Comparison of ENCODE assay signal across 13 cellular contexts in the genomic region with DNA sequence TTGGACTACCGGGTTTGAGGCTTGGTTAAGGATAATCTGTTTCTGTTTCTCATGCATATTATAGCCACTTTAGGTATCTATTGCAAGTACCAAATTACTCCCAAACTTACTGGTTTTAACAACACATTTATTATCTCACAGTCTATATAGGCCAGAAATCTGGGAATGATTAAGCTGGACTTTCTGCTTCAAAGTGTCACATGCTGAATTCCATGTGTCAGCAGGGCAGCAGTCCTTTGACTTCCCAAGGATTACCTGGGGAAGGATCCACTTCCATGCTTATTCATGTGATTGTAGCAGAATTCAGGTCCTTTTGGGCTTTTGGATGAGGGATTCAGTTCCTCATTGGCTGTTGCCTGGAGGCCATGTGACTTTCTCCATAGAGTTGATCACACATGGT.
A peak's percentile ranks its signal among the peaks of the same experiment; 100 is the strongest.
DNase-seq lines count a peak whose midpoint lies in the region; ATAC-seq and TF ChIP-seq lines count a peak whose summit lies in the region.
"Had no signal": no experiment of that assay in that cellular context is flagged by ENCODE, and none has a peak within 500 bp of the region (broad histone marks: within the 10 kb centered on the region; RNA-seq: fewer than 3 reads in every experiment).

No MANE protein-coding gene starts in this region.

- H3K9ac ChIP-seq in SK-N-SH: no peak overlapping the region
- H3K9ac ChIP-seq in trophoblast cell (ENCODE audit: low read length): peak overlapping the region; percentile 53

- TF ChIP-seq EP300 in SK-N-SH (IDR thresholded peaks at IDR 0.05; ENCODE audit: borderline replicate concordance in 1 of 2, low read depth in 1 of 2, low read length in 1 of 2): no peak

- H4K8ac ChIP-seq in trophoblast cell (ENCODE audit: low read depth, low read length): no peak overlapping the region

- no peak for TF ChIP-seq CTCF in SK-N-SH (IDR thresholded peaks at IDR 0.05)

- H4K12ac ChIP-seq in trophoblast cell (ENCODE audit: low read depth, low read length): no peak overlapping the region

- H2AFZ ChIP-seq in SK-N-SH (ENCODE audit: low read depth) (no peak overlapping the region), trophoblast cell (ENCODE audit: insufficient read depth, low read length, poor library complexity) (no peak overlapping the region)

- no peak overlapping the region for H2BK12ac ChIP-seq in trophoblast cell (ENCODE audit: low read length)

- no peaks in the 10 kb centered on the region for H4K20me1 ChIP-seq in SK-N-SH (ENCODE audit: insufficient read depth)

- DNase-seq in SK-N-SH (no peak), kidney tubule cell (ENCODE audit: low spot score) (peak; percentile 38), trophoblast cell (no peak), DMS 273 treated with DMSO at 0.1 percent for 48 hours (lab: John Stamatoyannopoulos, UW) (no peak)
- DNase-seq in activated naive CD4-positive, alpha-beta T cell (lab: John Stamatoyannopoulos, UW): no peak
- DNase-seq: Caco-2; CD8-positive, alpha-beta memory T cell; DMS53; GF-D8; H7 had no signal

- H3K18ac ChIP-seq in trophoblast cell (ENCODE audit: low read length): no peak overlapping the region

- no peaks in the 10 kb centered on the region for H3F3A ChIP-seq in SK-N-SH (replicated peaks; ENCODE audit: insufficient read depth)

- peaks cover 0 to 3% of the 10 kb centered on the region in 2 experiments; a peak in 2 of 4 replicates for H3K4me1 ChIP-seq in SK-N-SH (ENCODE audit: control insufficient read depth in 1 of 2, insufficient read depth in 2 of 2, low read depth in 1 of 2, low read length in 1 of 2)
- no peaks in the 10 kb centered on the region for H3K4me1 ChIP-seq in trophoblast cell (ENCODE audit: control insufficient read depth in 1 of 2, insufficient read depth in 2 of 2, low read length in 2 of 2)
- H3K4me1 ChIP-seq: Caco-2 had no signal

- H3K9me3 ChIP-seq in SK-N-SH: no peaks in the 10 kb centered on the region; the same call in 1 of the 2 replicates
- no peaks in the 10 kb centered on the region for H3K9me3 ChIP-seq in trophoblast cell (ENCODE audit: insufficient read depth, low read depth, low read length)
- H3K9me3 ChIP-seq: Caco-2 had no signal

- H2AK5ac ChIP-seq in trophoblast cell (ENCODE audit: low read length): no peak overlapping the region

- H3K9me2 ChIP-seq in SK-N-SH: no peaks in the 10 kb centered on the region

- CTCF ChIA-PET in SK-N-SH (lab: Yijun Ruan, JAX): no interaction called here

- no peak overlapping the region for H3K4me2 ChIP-seq in SK-N-SH
- no peak overlapping the region for H3K4me2 ChIP-seq in trophoblast cell (ENCODE audit: low read length)

- H3K79me1 ChIP-seq in trophoblast cell (ENCODE audit: low read length): no peaks in the 10 kb centered on the region

- no peaks in the 10 kb centered on the region for H3K36me3 ChIP-seq in SK-N-SH (replicated peaks in 1 of 2; ENCODE audit: control insufficient read depth in 1 of 2, insufficient read depth in 2 of 2, low read length in 1 of 2)
- H3K36me3 ChIP-seq in trophoblast cell (ENCODE audit: control insufficient read depth in 1 of 2, insufficient read depth in 2 of 2, low read length in 2 of 2): no peaks in the 10 kb centered on the region

- H4K91ac ChIP-seq in trophoblast cell (ENCODE audit: low read depth, low read length): no peak overlapping the region

- no peak overlapping the region for H3K4me3 ChIP-seq in SK-N-SH (ENCODE audit: low read depth in 2 of 2, low read length in 1 of 2)
- H3K4me3 ChIP-seq in trophoblast cell (ENCODE audit: low read depth, low read length): no peak overlapping the region

- 4% methylated on average over 1 of the region's 1 CpG for whole genome bisulfite sequencing in SK-N-SH (ENCODE audit: low lambda C conversion rate)
- WGBS in trophoblast cell (ENCODE audit: extremely low coverage, insufficient coverage, insufficient read length): no CpG with 5 or more reads among the region's 1 CpG

- H3K27ac ChIP-seq in SK-N-SH (ENCODE audit: low read depth in 2 of 2, low read length in 1 of 2) (peak overlapping the region in 1 of 2 experiments; percentile 5; a peak in 1 of 4 replicates), trophoblast cell (ENCODE audit: low read depth, low read length) (no peak overlapping the region)
- H3K27ac ChIP-seq: 22Rv1 had no signal

- no peak overlapping the region for H2BK5ac ChIP-seq in trophoblast cell (ENCODE audit: low read depth, low read length, poor library complexity)

- TF ChIP-seq RAD21 in SK-N-SH (IDR thresholded peaks at IDR 0.05; ENCODE audit: low read length): no peak

- H3K27me3 ChIP-seq in SK-N-SH (ENCODE audit: insufficient read depth): no peaks in the 10 kb centered on the region
- H3K27me3 ChIP-seq in trophoblast cell (ENCODE audit: insufficient read depth, low read length): no peaks in the 10 kb centered on the region

- no peak overlapping the region for H3K14ac ChIP-seq in trophoblast cell (ENCODE audit: low read length)

- ATAC-seq in SK-N-SH treated with all-trans-retinoic acid at 6 μM for 48 hours (0 out of 3 replicates have a peak, but pooled peaks have one; percentile 16), HG02623 (IDR thresholded peaks at IDR 0.05; ENCODE audit: unreplicated experiment) (no peak)

- no peaks in the 10 kb centered on the region for H3K79me2 ChIP-seq in SK-N-SH (ENCODE audit: insufficient read depth)
- H3K79me2 ChIP-seq in trophoblast cell (ENCODE audit: control insufficient read depth, insufficient read depth, low read length, poor library complexity): no peaks in the 10 kb centered on the region

- no peak overlapping the region for H2BK120ac ChIP-seq in trophoblast cell (ENCODE audit: insufficient read depth, low read length, poor library complexity)

- H3K23ac ChIP-seq in trophoblast cell (ENCODE audit: low read length): no peak overlapping the region

- H3K4ac ChIP-seq in trophoblast cell (ENCODE audit: low read depth, low read length): no peak overlapping the region

- POLR2A ChIA-PET in SK-N-SH (lab: Yijun Ruan, JAX): no interaction called here

TF ChIP-seq in SK-N-SH treated with all-trans-retinoic acid at 6 μM for 48 hours, 23 proteins besides CTCF, POLR2A, EP300 and RAD21 (continues in another document):
- TF ChIP-seq, protein P1, sequence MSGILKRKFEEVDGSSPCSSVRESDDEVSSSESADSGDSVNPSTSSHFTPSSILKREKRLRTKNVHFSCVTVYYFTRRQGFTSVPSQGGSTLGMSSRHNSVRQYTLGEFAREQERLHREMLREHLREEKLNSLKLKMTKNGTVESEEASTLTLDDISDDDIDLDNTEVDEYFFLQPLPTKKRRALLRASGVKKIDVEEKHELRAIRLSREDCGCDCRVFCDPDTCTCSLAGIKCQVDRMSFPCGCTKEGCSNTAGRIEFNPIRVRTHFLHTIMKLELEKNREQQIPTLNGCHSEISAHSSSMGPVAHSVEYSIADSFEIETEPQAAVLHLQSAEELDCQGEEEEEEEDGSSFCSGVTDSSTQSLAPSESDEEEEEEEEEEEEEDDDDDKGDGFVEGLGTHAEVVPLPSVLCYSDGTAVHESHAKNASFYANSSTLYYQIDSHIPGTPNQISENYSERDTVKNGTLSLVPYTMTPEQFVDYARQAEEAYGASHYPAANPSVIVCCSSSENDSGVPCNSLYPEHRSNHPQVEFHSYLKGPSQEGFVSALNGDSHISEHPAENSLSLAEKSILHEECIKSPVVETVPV (CRISPR knock-in tag; IDR thresholded peaks at IDR 0.05): no peak
- TF ChIP-seq GLIS3 (CRISPR knock-in tag; IDR thresholded peaks at IDR 0.05): no peak

TF ChIP-seq in SK-N-SH, 30 proteins besides CTCF, POLR2A, EP300 and RAD21:
- TF ChIP-seq, protein P2, sequence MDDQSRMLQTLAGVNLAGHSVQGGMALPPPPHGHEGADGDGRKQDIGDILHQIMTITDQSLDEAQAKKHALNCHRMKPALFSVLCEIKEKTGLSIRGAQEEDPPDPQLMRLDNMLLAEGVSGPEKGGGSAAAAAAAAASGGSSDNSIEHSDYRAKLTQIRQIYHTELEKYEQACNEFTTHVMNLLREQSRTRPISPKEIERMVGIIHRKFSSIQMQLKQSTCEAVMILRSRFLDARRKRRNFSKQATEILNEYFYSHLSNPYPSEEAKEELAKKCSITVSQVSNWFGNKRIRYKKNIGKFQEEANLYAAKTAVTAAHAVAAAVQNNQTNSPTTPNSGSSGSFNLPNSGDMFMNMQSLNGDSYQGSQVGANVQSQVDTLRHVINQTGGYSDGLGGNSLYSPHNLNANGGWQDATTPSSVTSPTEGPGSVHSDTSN (IDR thresholded peaks at IDR 0.05): no peak
- no peak for TF ChIP-seq ELF1 (IDR thresholded peaks at IDR 0.05)
- no peak for TF ChIP-seq CHD2 (IDR thresholded peaks at IDR 0.05; ENCODE audit: low read length, partially characterized antibody)
- no peak for TF ChIP-seq GABPA (IDR thresholded peaks at IDR 0.05; ENCODE audit: low read depth)
- no peak for TF ChIP-seq RCOR1 (IDR thresholded peaks at IDR 0.05; ENCODE audit: low read length)
- no peak for TF ChIP-seq TEAD4 (IDR thresholded peaks at IDR 0.05; ENCODE audit: borderline replicate concordance, insufficient read depth)
